ENCODE assay signal across 9 cellular contexts in the genomic region with DNA sequence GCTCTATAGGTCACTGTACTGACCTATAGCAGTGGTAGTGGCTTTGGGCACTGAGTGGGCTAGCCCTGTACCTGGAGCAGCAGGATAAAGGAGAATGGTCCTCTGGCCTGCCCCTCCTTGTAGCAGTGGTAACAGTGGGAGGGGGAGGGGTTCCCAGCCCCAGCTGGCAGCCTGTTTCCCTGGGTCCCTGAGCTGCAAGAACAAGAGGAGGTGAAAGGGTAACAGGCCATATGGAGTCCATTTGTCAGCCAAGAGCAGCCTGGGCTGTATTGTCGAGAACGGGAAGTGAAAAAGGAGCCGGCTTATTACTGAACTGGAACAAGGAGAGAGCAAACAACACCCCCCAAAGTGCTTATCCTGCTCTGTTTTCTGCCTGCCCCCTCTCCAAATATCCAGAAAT.
DNase-seq lines count a peak whose midpoint lies in the region; ATAC-seq, FAIRE-seq and TF ChIP-seq lines count a peak whose summit lies in the region.
"Had no signal": no experiment of that assay in that cellular context is flagged by ENCODE, and none has a peak within 500 bp of the region (broad histone marks: within the 10 kb centered on the region; RNA-seq: fewer than 3 reads in every experiment).

No MANE protein-coding gene starts in this region.

- H4K20me1 ChIP-seq in BLaER1 treated with 17β-estradiol and CSF1 and Interleukin-3, amounts not matched to agents 10 nM and 100 nM, result peaks cover 0 to 97% (median 10%) of the 10 kb centered on the region in 11 experiments; a peak in 11 of 22 replicates
- H4K20me1 ChIP-seq in H1 (replicated peaks in 1 of 2; ENCODE audit: control insufficient read depth in 1 of 2, insufficient read depth in 2 of 2, low read length in 2 of 2), result no peaks in the 10 kb centered on the region

- H2BK15ac ChIP-seq in H1 (ENCODE audit: low read length), result no peak overlapping the region

- 0 out of 2 replicates have a peak overlapping the region, but pooled peaks have one; percentile 44 for H2AK5ac ChIP-seq in H1 (ENCODE audit: low read depth, low read length)

- no peak for TF ChIP-seq EP300 in H1 (IDR thresholded peaks at IDR 0.05; ENCODE audit: borderline replicate concordance in 1 of 2, low read depth in 2 of 2, low read length in 2 of 2)

- no peak overlapping the region for H3K56ac ChIP-seq in H1 (replicated peaks; ENCODE audit: insufficient read length, low read depth, low read length)

- no peak overlapping the region for H3K4me3 ChIP-seq in BLaER1 treated with 17β-estradiol and CSF1 and Interleukin-3, amounts not matched to agents 10 nM and 100 nM
- H3K4me3 ChIP-seq in H1 (ENCODE audit: extremely low read depth in 1 of 4, insufficient read depth in 2 of 4, low read depth in 3 of 4, low read length in 4 of 4) (no peak overlapping the region), skin epidermis (no peak overlapping the region)
- H3K4me3 ChIP-seq: SK-N-MC had no signal

- H2BK5ac ChIP-seq in H1 (ENCODE audit: low read depth, low read length), result no peak overlapping the region

- H3K23me2 ChIP-seq in H1 (ENCODE audit: low read depth, low read length), result no peaks in the 10 kb centered on the region

- CTCF ChIA-PET in H1 (lab: Charles Lee; ENCODE audit: partially characterized antibody), result interaction anchor here (0.8 to 2.3 kb wide), 4 partner anchors 9 to 63 kb away, joined by 3 to 7 read pairs (median 4); no protein-coding TSS in a partner anchor

- POLR2A ChIA-PET in H1 (lab: Charles Lee; ENCODE audit: partially characterized antibody), result no interaction called here

- H2BK20ac ChIP-seq in H1 (ENCODE audit: low read length), result 0 out of 2 replicates have a peak overlapping the region, but pooled peaks have one; percentile 66

- no peak overlapping the region for H2AFZ ChIP-seq in H1 (ENCODE audit: low read length)

- no peaks in the 10 kb centered on the region for H3K79me1 ChIP-seq in H1 (ENCODE audit: low read depth, low read length)

- peak overlapping the region; percentile 41 for H3K4ac ChIP-seq in H1 (replicated peaks; ENCODE audit: insufficient read length, low read depth, low read length)

- no peak overlapping the region for H2BK120ac ChIP-seq in H1 (replicated peaks; ENCODE audit: low read depth, low read length)

- H3K4me2 ChIP-seq in BLaER1 treated with 17β-estradiol and CSF1 and Interleukin-3, amounts not matched to agents 10 nM and 100 nM, result peak overlapping the region; percentile 80 to 92 (median 88)
- no peak overlapping the region for H3K4me2 ChIP-seq in H1 (ENCODE audit: insufficient read depth in 1 of 2, low read depth in 2 of 2, low read length in 2 of 2)

- H3K9ac ChIP-seq in BLaER1 treated with 17β-estradiol and CSF1 and Interleukin-3, amounts not matched to agents 10 nM and 100 nM, result peak overlapping the region in 10 of 11 experiments; percentile 10 to 64 (median 46); a peak in 16 of 22 replicates
- H3K9ac ChIP-seq in H1 (replicated peaks in 1 of 4; ENCODE audit: extremely low read depth in 1 of 4, low read depth in 3 of 4, low read length in 3 of 4), result no peak overlapping the region

- no peak overlapping the region for H4K5ac ChIP-seq in H1 (ENCODE audit: insufficient read length, low read depth, low read length)

- no peak overlapping the region for H3K18ac ChIP-seq in H1 (ENCODE audit: extremely low read depth, low read length)

- ATAC-seq in GM21529 (IDR thresholded peaks at IDR 0.05; ENCODE audit: unreplicated experiment) (peak; percentile 56), foreskin keratinocyte (no peak)

- no peak overlapping the region for H4K8ac ChIP-seq in H1 (ENCODE audit: extremely low read depth, insufficient read depth, low read length)

- WGBS in H1 (ENCODE audit: extremely low coverage in 1 of 2, insufficient coverage in 1 of 2, insufficient read length in 1 of 2, insufficient replicate concordance in 2 of 2, low coverage in 1 of 2, low lambda C conversion rate in 2 of 2, missing lambda C conversion rate in 1 of 2), 2 experiments, result 94% methylated on average over 3 of the region's 3 CpGs; no CpG with 5 or more reads in 1 of the 2 experiments

- DNase-seq in NCI-H2029 treated with DMSO at 0.1 percent for 48 hours (lab: John Stamatoyannopoulos, UW) (peak; percentile 51), H1 (ENCODE audit: low read depth in 1 of 2, low spot score in 2 of 2) (no peak), foreskin keratinocyte (no peak), AG08396 (ENCODE audit: low spot score) (no peak), NCI-H1048 (lab: John Stamatoyannopoulos, UW) (no peak)

- peak overlapping the region; percentile 30 to 80 (median 77); a peak in 21 of 22 replicates for H3K27ac ChIP-seq in BLaER1 treated with 17β-estradiol and CSF1 and Interleukin-3, amounts not matched to agents 10 nM and 100 nM
- H3K27ac ChIP-seq in H1 (ENCODE audit: low read depth, low read length), result no peak overlapping the region
- peak overlapping the region in 16 of 21 experiments; percentile 7 to 82 (median 55) for H3K27ac ChIP-seq in skin epidermis
- no peak overlapping the region for H3K27ac ChIP-seq in foreskin keratinocyte
- H3K27ac ChIP-seq: SK-N-MC had no signal

- H3K27me3 ChIP-seq in BLaER1 treated with 17β-estradiol and CSF1 and Interleukin-3, amounts not matched to agents 10 nM and 100 nM, result no peaks in the 10 kb centered on the region
- H3K27me3 ChIP-seq in H1 (replicated peaks in 1 of 4; ENCODE audit: control insufficient read depth in 3 of 4, extremely low read depth in 1 of 4, insufficient read depth in 3 of 4, low read length in 3 of 4), result no peaks in the 10 kb centered on the region
- no peaks in the 10 kb centered on the region for H3K27me3 ChIP-seq in foreskin keratinocyte

- H3K23ac ChIP-seq in H1 (ENCODE audit: insufficient read length), result no peak overlapping the region

- peaks cover 0 to 33% (median 10%) of the 10 kb centered on the region in 11 experiments; a peak in 11 of 22 replicates for H3K36me3 ChIP-seq in BLaER1 treated with 17β-estradiol and CSF1 and Interleukin-3, amounts not matched to agents 10 nM and 100 nM
- no peaks in the 10 kb centered on the region for H3K36me3 ChIP-seq in H1 (ENCODE audit: control insufficient read depth in 2 of 4, insufficient read depth in 4 of 4, low read length in 3 of 4)

- FAIRE-seq in H1 (lab: Jason Lieb, UNC), result no peak

- H3K4me1 ChIP-seq in BLaER1 treated with 17β-estradiol and CSF1 and Interleukin-3, amounts not matched to agents 10 nM and 100 nM, result peaks cover 91 to 100% (median 96%) of the 10 kb centered on the region in 10 experiments
- H3K4me1 ChIP-seq in H1 (replicated peaks in 1 of 4; ENCODE audit: control insufficient read depth in 3 of 4, insufficient read depth in 4 of 4, low read length in 3 of 4), result peaks cover 2 to 19% (median 7%) of the 10 kb centered on the region in 4 experiments; a peak in 4 of 7 replicates
- peaks cover 29% of the 10 kb centered on the region for H3K4me1 ChIP-seq in foreskin keratinocyte

- no peaks in the 10 kb centered on the region for H3K9me3 ChIP-seq in BLaER1 treated with 17β-estradiol and CSF1 and Interleukin-3, amounts not matched to agents 10 nM and 100 nM (replicated peaks in 1 of 11)
- H3K9me3 ChIP-seq in H1 (ENCODE audit: insufficient read depth in 2 of 2, low read depth in 1 of 2, low read length in 1 of 2), result no peaks in the 10 kb centered on the region

- no peak overlapping the region for H3K14ac ChIP-seq in H1 (ENCODE audit: insufficient read length)

- no peak overlapping the region for H4K91ac ChIP-seq in H1 (replicated peaks; ENCODE audit: insufficient read length, low read length)

- H3K79me2 ChIP-seq in H1 (ENCODE audit: control insufficient read depth in 1 of 2, insufficient read depth in 2 of 2, low read length in 2 of 2), result no peaks in the 10 kb centered on the region

- H2BK12ac ChIP-seq in H1 (ENCODE audit: low read depth, low read length), result 0 out of 2 replicates have a peak overlapping the region, but pooled peaks have one; percentile 20

- no peak for TF ChIP-seq CTCF in H1 (IDR thresholded peaks at IDR 0.05; ENCODE audit: control extremely low read depth in 1 of 3, insufficient read depth in 1 of 3, low read depth in 1 of 3, low read length in 3 of 3)
- no peak for TF ChIP-seq CTCF in foreskin keratinocyte (conservative IDR thresholded peaks at IDR 0.05)

- no peak for TF ChIP-seq POLR2A in H1 (IDR thresholded peaks at IDR 0.05; ENCODE audit: control extremely low read depth in 1 of 2, low read depth in 2 of 2, low read length in 2 of 2)

- TF ChIP-seq RAD21 in H1 (IDR thresholded peaks at IDR 0.05 in 1 of 2, conservative IDR thresholded peaks at IDR 0.05 in 1 of 2; ENCODE audit: low read depth in 2 of 2, low read length in 2 of 2), result no peak

TF ChIP-seq in H1, 55 proteins besides CTCF, POLR2A, EP300 and RAD21:
- TF ChIP-seq JUND (IDR thresholded peaks at IDR 0.05; ENCODE audit: low read length), result no peak
- TF ChIP-seq SIN3A (conservative IDR thresholded peaks at IDR 0.05 in 1 of 2, IDR thresholded peaks at IDR 0.05 in 1 of 2; ENCODE audit: low read depth in 1 of 2, low read length in 2 of 2), result no peak
- no peak for TF ChIP-seq GTF2F1 (IDR thresholded peaks at IDR 0.05; ENCODE audit: borderline replicate concordance, low read depth, low read length)
- TF ChIP-seq KDM1A (IDR thresholded peaks at IDR 0.05; ENCODE audit: borderline replicate concordance, low read length), result no peak
- no peak for TF ChIP-seq MAFK (IDR thresholded peaks at IDR 0.05; ENCODE audit: low read depth, low read length)
- TF ChIP-seq, protein P1, sequence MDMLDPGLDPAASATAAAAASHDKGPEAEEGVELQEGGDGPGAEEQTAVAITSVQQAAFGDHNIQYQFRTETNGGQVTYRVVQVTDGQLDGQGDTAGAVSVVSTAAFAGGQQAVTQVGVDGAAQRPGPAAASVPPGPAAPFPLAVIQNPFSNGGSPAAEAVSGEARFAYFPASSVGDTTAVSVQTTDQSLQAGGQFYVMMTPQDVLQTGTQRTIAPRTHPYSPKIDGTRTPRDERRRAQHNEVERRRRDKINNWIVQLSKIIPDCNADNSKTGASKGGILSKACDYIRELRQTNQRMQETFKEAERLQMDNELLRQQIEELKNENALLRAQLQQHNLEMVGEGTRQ (IDR thresholded peaks at IDR 0.05; ENCODE audit: low read length), result no peak
- TF ChIP-seq KDM5A (IDR thresholded peaks at IDR 0.05; ENCODE audit: low read length), result no peak
- no peak for TF ChIP-seq SP2 (IDR thresholded peaks at IDR 0.05; ENCODE audit: low read length)
- TF ChIP-seq TBP (IDR thresholded peaks at IDR 0.05; ENCODE audit: low read depth, low read length), result no peak
- no peak for TF ChIP-seq BCL11A (IDR thresholded peaks at IDR 0.05; ENCODE audit: low read depth in 2 of 2, low read length in 2 of 2)
- TF ChIP-seq CHD1 (IDR thresholded peaks at IDR 0.05; ENCODE audit: low read depth, low read length), result no peak
- TF ChIP-seq CBX5 (IDR thresholded peaks at IDR 0.05; ENCODE audit: low read depth, low read length), result no peak

Comparison
In these comparisons a context has a peak if more than half of its experiments do, and no peak if none do; other contexts are left out.
1. H3K27ac ChIP-seq: peak in BLaER1 treated with 17β-estradiol and CSF1 and Interleukin-3, amounts not matched to agents 10 nM and 100 nM (11 of 11) and skin epidermis (16 of 21); none in H1 (single experiment) and foreskin keratinocyte (single experiment).
2. H3K4me2 ChIP-seq: peak in BLaER1 treated with 17β-estradiol and CSF1 and Interleukin-3, amounts not matched to agents 10 nM and 100 nM (11 of 11); none in H1 (0 of 2).
3. H3K9ac ChIP-seq: peak in BLaER1 treated with 17β-estradiol and CSF1 and Interleukin-3, amounts not matched to agents 10 nM and 100 nM (10 of 11); none in H1 (0 of 4).